ENCODE assay signal across 31 cellular contexts in genomic region chr20:25465398-25465797, GRCh38. TPM values are rescaled to one million over a fixed set of nuclear protein-coding genes. Genes with fewer than 3 reads are reported as not detected.
"Had no signal": no experiment of that assay in that cellular context is flagged by ENCODE, and none has a peak within 500 bp of the region (broad histone marks: within the 10 kb centered on the region; RNA-seq: fewer than 3 reads in every experiment).

No MANE protein-coding gene starts in this region.

- H3K27ac Mint-ChIP-seq: activated CD4-positive, alpha-beta memory T cell treated with anti-CD3 and anti-CD28 coated beads, Interleukin-2, amount 10 ng/mL, durations not matched to agents 7 days and 5 days; activated CD8-positive, alpha-beta memory T cell treated with anti-CD3 and anti-CD28 coated beads, Interleukin-2, amount 10 ng/mL, durations not matched to agents 7 days and 5 days; activated naive CD4-positive, alpha-beta T cell treated with anti-CD3 and anti-CD28 coated beads, Interleukin-2, amount 50 U/mL, for 24 hours; activated naive CD8-positive, alpha-beta T cell treated with anti-CD3 and anti-CD28 coated beads, Interleukin-2, amount 10 ng/mL, durations not matched to agents 7 days and 5 days; IgD-negative memory B cell had no signal

- H3K27ac ChIP-seq: ascending aorta, cardiac muscle cell, SJCRH30, SK-N-MC, WERI-Rb-1 had no signal

- H3K27me3 Mint-ChIP-seq: activated CD4-positive, alpha-beta memory T cell treated with anti-CD3 and anti-CD28 coated beads, Interleukin-2, amount 10 ng/mL, durations not matched to agents 7 days and 5 days; activated CD8-positive, alpha-beta memory T cell treated with anti-CD3 and anti-CD28 coated beads, Interleukin-2, amount 10 ng/mL, durations not matched to agents 7 days and 5 days; activated naive CD4-positive, alpha-beta T cell treated with anti-CD3 and anti-CD28 coated beads, Interleukin-2, amount 50 U/mL, for 24 hours; activated naive CD8-positive, alpha-beta T cell treated with anti-CD3 and anti-CD28 coated beads, Interleukin-2, amount 10 ng/mL, durations not matched to agents 7 days and 5 days had no signal

- H3K4me3 ChIP-seq: ascending aorta, cardiac muscle cell, SJCRH30, SK-N-MC had no signal

- DNase-seq: activated CD4-positive, alpha-beta memory T cell treated with anti-CD3 and anti-CD28 coated beads, Interleukin-2, amount 10 ng/mL, durations not matched to agents 7 days and 5 days; activated CD4-positive, alpha-beta T cell treated with anti-CD3 and anti-CD28 coated beads for 1 hour; activated CD4-positive, alpha-beta T cell treated with anti-CD3 and anti-CD28 coated beads for 48 hours; activated CD4-positive, CD25-positive, alpha-beta regulatory T cell; activated CD8-positive, alpha-beta memory T cell treated with anti-CD3 and anti-CD28 coated beads for 24 hours; activated CD8-positive, alpha-beta memory T cell treated with anti-CD3 and anti-CD28 coated beads, Interleukin-2, amount 10 ng/mL, durations not matched to agents 7 days and 5 days; activated CD8-positive, alpha-beta memory T cell treated with anti-CD3 and anti-CD28 coated beads, Interleukin-2, amount 50 U/mL, for 48 hours; activated gamma-delta T cell; activated naive CD4-positive, alpha-beta T cell treated with Interleukin-2 at 50 U/mL for 16 hours; activated naive CD8-positive, alpha-beta T cell treated with anti-CD3 and anti-CD28 coated beads, Interleukin-2, amount 10 ng/mL, durations not matched to agents 7 days and 5 days; activated T-cell treated with anti-CD3 and anti-CD28 coated beads, Interleukin-2, amount 50 U/mL, for 48 hours; amygdala; Karpas-422; KBM-7; NCI-H1105; NCI-H1417 treated with DMSO at 0.1 percent for 48 hours; NCI-H187 treated with DMSO at 0.1 percent for 48 hours; NCI-H2081 treated with DMSO at 0.1 percent for 48 hours; NCI-H345; NCI-H524 treated with DMSO at 0.1 percent for 48 hours; NCI-H748 treated with DMSO at 0.1 percent for 48 hours; OCI-M1; SHP77; T1000; WERI-Rb-1 had no signal

- H3K9me3 ChIP-seq: ascending aorta, SJCRH30 had no signal

- H3K27me3 ChIP-seq: ascending aorta, cardiac muscle cell, SJCRH30 had no signal

- H3K4me3 Mint-ChIP-seq: activated CD4-positive, alpha-beta memory T cell treated with anti-CD3 and anti-CD28 coated beads, Interleukin-2, amount 10 ng/mL, durations not matched to agents 7 days and 5 days; activated CD8-positive, alpha-beta memory T cell treated with anti-CD3 and anti-CD28 coated beads, Interleukin-2, amount 10 ng/mL, durations not matched to agents 7 days and 5 days; activated naive CD4-positive, alpha-beta T cell treated with anti-CD3 and anti-CD28 coated beads, Interleukin-2, amount 50 U/mL, for 24 hours; activated naive CD8-positive, alpha-beta T cell treated with anti-CD3 and anti-CD28 coated beads, Interleukin-2, amount 10 ng/mL, durations not matched to agents 7 days and 5 days; IgD-negative memory B cell had no signal

- H3K4me1 ChIP-seq: ascending aorta had no signal

- H3K9me3 Mint-ChIP-seq: activated CD4-positive, alpha-beta memory T cell treated with anti-CD3 and anti-CD28 coated beads, Interleukin-2, amount 10 ng/mL, durations not matched to agents 7 days and 5 days; activated naive CD4-positive, alpha-beta T cell treated with anti-CD3 and anti-CD28 coated beads, Interleukin-2, amount 50 U/mL, for 24 hours; activated naive CD8-positive, alpha-beta T cell treated with anti-CD3 and anti-CD28 coated beads, Interleukin-2, amount 10 ng/mL, durations not matched to agents 7 days and 5 days; IgD-negative memory B cell had no signal

- H3K4me1 Mint-ChIP-seq: activated CD4-positive, alpha-beta memory T cell treated with anti-CD3 and anti-CD28 coated beads, Interleukin-2, amount 10 ng/mL, durations not matched to agents 7 days and 5 days; activated CD8-positive, alpha-beta memory T cell treated with anti-CD3 and anti-CD28 coated beads, Interleukin-2, amount 10 ng/mL, durations not matched to agents 7 days and 5 days had no signal

- ATAC-seq: activated CD8-positive, alpha-beta memory T cell treated with anti-CD3 and anti-CD28 coated beads, Interleukin-2, amount 10 ng/mL, durations not matched to agents 7 days and 5 days had no signal

- H3K36me3 Mint-ChIP-seq: activated CD8-positive, alpha-beta memory T cell treated with anti-CD3 and anti-CD28 coated beads, Interleukin-2, amount 10 ng/mL, durations not matched to agents 7 days and 5 days; activated naive CD4-positive, alpha-beta T cell treated with anti-CD3 and anti-CD28 coated beads, Interleukin-2, amount 50 U/mL, for 24 hours; activated naive CD8-positive, alpha-beta T cell treated with anti-CD3 and anti-CD28 coated beads, Interleukin-2, amount 10 ng/mL, durations not matched to agents 7 days and 5 days had no signal

RNA-seq across cellular contexts. Expression of gene GINS1, which starts 57.9 kb away (rescaled TPM):
- total RNA-seq: ascending aorta had no signal
